26 cellular contexts compared by ENCODE assay signal in the genomic region with DNA sequence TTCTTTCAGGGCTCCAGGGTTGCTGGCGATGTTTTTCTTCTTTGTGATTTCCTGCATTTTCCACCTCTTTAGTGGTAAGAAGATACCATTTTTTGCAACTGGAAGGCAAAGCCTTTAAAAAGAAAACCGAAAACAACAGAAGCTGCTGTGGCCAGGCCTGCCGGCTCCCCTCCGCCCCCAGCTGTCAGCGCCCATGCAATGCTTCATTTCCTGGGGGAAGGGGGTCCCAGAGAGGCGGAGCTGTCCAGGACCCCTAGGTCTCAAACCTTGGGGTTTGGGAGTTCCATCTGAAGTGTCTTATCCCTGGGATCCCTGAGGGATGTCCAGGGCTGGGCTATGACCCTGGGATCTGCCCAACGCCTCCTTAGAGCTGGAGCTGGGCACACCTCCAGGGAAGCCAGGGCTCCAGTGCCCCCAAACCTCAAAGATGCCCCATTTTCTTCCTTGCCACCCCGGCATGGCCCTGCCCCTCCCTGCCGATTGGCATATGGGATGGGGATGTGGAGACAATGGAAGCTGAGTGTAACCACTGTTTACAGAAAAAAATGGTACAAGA.
"Had no signal": no experiment of that assay in that cellular context is flagged by ENCODE, and none has a peak within 500 bp of the region (broad histone marks: within the 10 kb centered on the region; RNA-seq: fewer than 3 reads in every experiment).

No MANE protein-coding gene starts in this region.

- H3K27ac ChIP-seq: dorsolateral prefrontal cortex, heart left ventricle, pancreas, prostate gland, right lobe of liver, suprapubic skin, thyroid gland had no signal

- ATAC-seq: esophagus mucosa; heart left ventricle; left lobe of liver; mucosa of descending colon; natural killer cell; pancreas; right lobe of liver; stimulated activated effector memory CD8-positive, alpha-beta T cell treated with anti-CD3 and anti-CD28 coated beads, Interleukin-12 subunit alpha, Interleukin-12 subunit beta, amount 100 ng/mL, for 72 hours; stimulated activated naive CD8-positive, alpha-beta T cell treated with anti-CD3 and anti-CD28 coated beads, Interleukin-15, Interleukin-2, amounts not matched to agents 100 U/mL and 50 U/mL, for 24 hours had no signal

- FAIRE-seq: endometrium, frontal cortex, pancreas, urothelium cell line had no signal

- H3K4me1 ChIP-seq: heart left ventricle, pancreas, prostate gland, right lobe of liver, suprapubic skin, thyroid gland had no signal

- DNase-seq: cortex of kidney; dorsolateral prefrontal cortex; effector CD8-positive, alpha-beta T cell; heart left ventricle; islet precursor cell; mammary epithelial cell; mucosa of descending colon; natural killer cell; nucleus accumbens; pancreas; retina; stimulated activated CD4-positive, alpha-beta T cell treated with anti-CD3 and anti-CD28 coated beads, Interleukin-4, amount 100 ng/mL, for 1 hour; stimulated activated CD8-positive, alpha-beta memory T cell treated with anti-CD3 and anti-CD28 coated beads, Interleukin-4, amount 100 ng/mL, for 48 hours; stimulated activated naive CD8-positive, alpha-beta T cell treated with anti-CD3 and anti-CD28 coated beads, Interleukin-15, Interleukin-2, amounts not matched to agents 100 U/mL and 50 U/mL, for 24 hours; thyroid gland had no signal

- H3K36me3 Mint-ChIP-seq: natural killer cell; stimulated activated effector memory CD8-positive, alpha-beta T cell treated with anti-CD3 and anti-CD28 coated beads, Interleukin-12 subunit alpha, Interleukin-12 subunit beta, amount 100 ng/mL, for 72 hours; type B pancreatic cell had no signal

- H3K27me3 ChIP-seq: pancreas, right lobe of liver, thyroid gland had no signal

- H3K4me3 Mint-ChIP-seq: natural killer cell; neural crest cell; stimulated activated effector memory CD8-positive, alpha-beta T cell treated with anti-CD3 and anti-CD28 coated beads, Interleukin-12 subunit alpha, Interleukin-12 subunit beta, amount 100 ng/mL, for 72 hours; type B pancreatic cell had no signal

- H3K27ac Mint-ChIP-seq: natural killer cell; stimulated activated effector memory CD8-positive, alpha-beta T cell treated with anti-CD3 and anti-CD28 coated beads, Interleukin-12 subunit alpha, Interleukin-12 subunit beta, amount 100 ng/mL, for 72 hours; type B pancreatic cell had no signal

- H3K9me3 ChIP-seq: heart left ventricle, mucosa of descending colon, pancreas, prostate gland, right lobe of liver, suprapubic skin, thyroid gland had no signal

- H3K9me3 Mint-ChIP-seq: natural killer cell; neural crest cell; stimulated activated effector memory CD8-positive, alpha-beta T cell treated with anti-CD3 and anti-CD28 coated beads, Interleukin-12 subunit alpha, Interleukin-12 subunit beta, amount 100 ng/mL, for 72 hours; type B pancreatic cell had no signal

- H3K4me1 Mint-ChIP-seq: natural killer cell; neural crest cell; stimulated activated effector memory CD8-positive, alpha-beta T cell treated with anti-CD3 and anti-CD28 coated beads, Interleukin-12 subunit alpha, Interleukin-12 subunit beta, amount 100 ng/mL, for 72 hours had no signal

- H3K36me3 ChIP-seq: heart left ventricle, pancreas, prostate gland, right lobe of liver, suprapubic skin, thyroid gland had no signal

- H3K4me3 ChIP-seq: dorsolateral prefrontal cortex, heart left ventricle, mucosa of descending colon, pancreas, prostate gland, right lobe of liver, suprapubic skin, thyroid gland had no signal
